11 cellular contexts compared by ENCODE assay signal in the genomic region with DNA sequence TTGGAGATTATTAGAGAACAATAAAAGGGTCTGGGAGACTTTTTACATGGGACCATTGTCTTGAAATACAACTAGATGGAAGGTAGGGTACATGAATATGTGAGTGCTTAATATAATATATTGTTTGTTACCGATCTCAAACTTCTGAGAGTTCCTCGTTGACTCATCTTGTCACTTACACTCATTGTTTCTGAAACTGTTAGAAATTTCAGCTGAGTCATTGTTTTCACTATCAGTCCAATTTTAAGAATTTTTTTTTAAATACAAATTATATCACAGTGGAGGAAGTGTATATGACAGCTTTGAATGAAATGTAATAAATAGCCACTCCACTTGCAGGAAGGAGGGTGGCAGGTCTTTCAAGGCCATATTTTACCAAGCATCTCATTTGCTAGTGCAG.
DNase-seq lines count a peak whose midpoint lies in the region; ATAC-seq and TF ChIP-seq lines count a peak whose summit lies in the region.
"Had no signal": no experiment of that assay in that cellular context is flagged by ENCODE, and none has a peak within 500 bp of the region (broad histone marks: within the 10 kb centered on the region; RNA-seq: fewer than 3 reads in every experiment).

No MANE protein-coding gene starts in this region.

- ATAC-seq in GM18870 (IDR thresholded peaks at IDR 0.05; ENCODE audit: unreplicated experiment) = peak; percentile 93
- ATAC-seq in GM21723 (IDR thresholded peaks at IDR 0.05; ENCODE audit: unreplicated experiment) = peak; percentile 89
- peak; percentile 91 for ATAC-seq in HG03280 (IDR thresholded peaks at IDR 0.05; ENCODE audit: unreplicated experiment)
- ATAC-seq in T-cell (replicated peaks in 1 of 4) = no peak
- ATAC-seq: Right ventricle myocardium inferior had no signal

- no peak overlapping the region for H3K27ac Mint-ChIP-seq in T-cell
- H3K27ac Mint-ChIP-seq: activated CD4-positive, alpha-beta T cell treated with anti-CD3 and anti-CD28 coated beads, Interleukin-2, amount 10 ng/mL, durations not matched to agents 7 days and 5 days had no signal

- no peaks in the 10 kb centered on the region for H3K4me1 Mint-ChIP-seq in T-cell
- H3K4me1 Mint-ChIP-seq: activated CD4-positive, alpha-beta T cell treated with anti-CD3 and anti-CD28 coated beads, Interleukin-2, amount 10 ng/mL, durations not matched to agents 7 days and 5 days had no signal

- no peak for TF ChIP-seq CTCF in fibroblast of pulmonary artery (IDR thresholded peaks at IDR 0.05; ENCODE audit: low read length, missing control alignments)

- DNase-seq in fibroblast of pulmonary artery (ENCODE audit: low read depth) (peak; percentile 33), NCI-H1417 treated with DMSO at 0.1 percent for 48 hours (lab: John Stamatoyannopoulos, UW) (no peak), T-cell (no peak)
- DNase-seq in stimulated activated naive CD4-positive, alpha-beta T cell (lab: John Stamatoyannopoulos, UW) = no peak
- DNase-seq: activated CD4-positive, alpha-beta T cell treated with anti-CD3 and anti-CD28 coated beads, Interleukin-2, amount 10 ng/mL, durations not matched to agents 7 days and 5 days; NCI-H1694 had no signal

- no peak overlapping the region for H3K4me3 ChIP-seq in fibroblast of pulmonary artery (replicated peaks; ENCODE audit: low read depth, low read length)
- H3K4me3 ChIP-seq: prostate gland had no signal

- POLR2A ChIA-PET in T-cell (lab: Charles Lee) = interaction anchor here in 1 of 2 donors (0.7 kb wide), 1 partner anchor 17 kb away, joined by 3 read pairs; no protein-coding TSS in a partner anchor

- peaks cover 2 to 10% of the 10 kb centered on the region in 2 donors for H3K27me3 Mint-ChIP-seq in T-cell

- H3K36me3 Mint-ChIP-seq in T-cell = no peaks in the 10 kb centered on the region

- no peaks in the 10 kb centered on the region for H3K9me3 Mint-ChIP-seq in T-cell
- H3K9me3 Mint-ChIP-seq: activated CD4-positive, alpha-beta T cell treated with anti-CD3 and anti-CD28 coated beads, Interleukin-2, amount 10 ng/mL, durations not matched to agents 7 days and 5 days had no signal

- H3K4me3 Mint-ChIP-seq in T-cell = no peak overlapping the region
- H3K4me3 Mint-ChIP-seq: activated CD4-positive, alpha-beta T cell treated with anti-CD3 and anti-CD28 coated beads, Interleukin-2, amount 10 ng/mL, durations not matched to agents 7 days and 5 days had no signal

- CTCF ChIA-PET in T-cell (lab: Charles Lee) = no interaction called here

Comparison
In these comparisons a context has a peak if more than half of its experiments do, and no peak if none do; other contexts are left out.
1. ATAC-seq: peak in GM18870 (single experiment), GM21723 (single experiment) and HG03280 (single experiment); none in T-cell (0 of 4).